1 cellular context compared by ENCODE assay signal in genomic region chr10:70765794-70766594, GRCh38.
A peak's percentile ranks its signal among the peaks of the same experiment; 100 is the strongest.
TF ChIP-seq lines count a peak whose summit lies in the region.

No MANE protein-coding gene starts in this region.

TF ChIP-seq in HEK293, 187 proteins besides CTCF, POLR2A, EP300 and RAD21 (continued from another document):
- TF ChIP-seq TSHZ1 (tag by site-specific recombination; IDR thresholded peaks at IDR 0.05; ENCODE audit: borderline replicate concordance) (no peak), INSM2 (tag by site-specific recombination; IDR thresholded peaks at IDR 0.05) (no peak), HOXC10 (CRISPR knock-in tag; IDR thresholded peaks at IDR 0.05) (no peak), ZXDB (tag by site-specific recombination; IDR thresholded peaks at IDR 0.05) (no peak), ZNF585B (tag by site-specific recombination; IDR thresholded peaks at IDR 0.05) (peak; percentile 90), ZFHX2 (tag by site-specific recombination; conservative IDR thresholded peaks at IDR 0.05) (no peak), ZNF112 (tag by site-specific recombination; IDR thresholded peaks at IDR 0.05) (no peak), ZNF501 (tag by site-specific recombination; IDR thresholded peaks at IDR 0.05) (no peak), ZNF600 (tag by site-specific recombination; IDR thresholded peaks at IDR 0.05) (no peak), ZBTB6 (tag by site-specific recombination; IDR thresholded peaks at IDR 0.05) (no peak), ZBTB17 (tag by site-specific recombination; IDR thresholded peaks at IDR 0.05) (no peak), ZNF23 (tag by site-specific recombination; IDR thresholded peaks at IDR 0.05; ENCODE audit: borderline replicate concordance) (no peak), ZNF48 (tag by site-specific recombination; IDR thresholded peaks at IDR 0.05) (no peak), KLF7 (tag by site-specific recombination; IDR thresholded peaks at IDR 0.05; ENCODE audit: borderline replicate concordance) (no peak), ZNF211 (tag by site-specific recombination; IDR thresholded peaks at IDR 0.05; ENCODE audit: low read depth) (no peak), ZNF341 (tag by site-specific recombination; IDR thresholded peaks at IDR 0.05; ENCODE audit: low read depth) (no peak), ZNF596 (tag by site-specific recombination; IDR thresholded peaks at IDR 0.05) (no peak), FEZF1 (tag by site-specific recombination; IDR thresholded peaks at IDR 0.05) (no peak), ZNF621 (tag by site-specific recombination; IDR thresholded peaks at IDR 0.05) (no peak), SETDB1 (IDR thresholded peaks at IDR 0.05; ENCODE audit: insufficient read length, low read length) (peak; percentile 61)
- TF ChIP-seq, protein P1, sequence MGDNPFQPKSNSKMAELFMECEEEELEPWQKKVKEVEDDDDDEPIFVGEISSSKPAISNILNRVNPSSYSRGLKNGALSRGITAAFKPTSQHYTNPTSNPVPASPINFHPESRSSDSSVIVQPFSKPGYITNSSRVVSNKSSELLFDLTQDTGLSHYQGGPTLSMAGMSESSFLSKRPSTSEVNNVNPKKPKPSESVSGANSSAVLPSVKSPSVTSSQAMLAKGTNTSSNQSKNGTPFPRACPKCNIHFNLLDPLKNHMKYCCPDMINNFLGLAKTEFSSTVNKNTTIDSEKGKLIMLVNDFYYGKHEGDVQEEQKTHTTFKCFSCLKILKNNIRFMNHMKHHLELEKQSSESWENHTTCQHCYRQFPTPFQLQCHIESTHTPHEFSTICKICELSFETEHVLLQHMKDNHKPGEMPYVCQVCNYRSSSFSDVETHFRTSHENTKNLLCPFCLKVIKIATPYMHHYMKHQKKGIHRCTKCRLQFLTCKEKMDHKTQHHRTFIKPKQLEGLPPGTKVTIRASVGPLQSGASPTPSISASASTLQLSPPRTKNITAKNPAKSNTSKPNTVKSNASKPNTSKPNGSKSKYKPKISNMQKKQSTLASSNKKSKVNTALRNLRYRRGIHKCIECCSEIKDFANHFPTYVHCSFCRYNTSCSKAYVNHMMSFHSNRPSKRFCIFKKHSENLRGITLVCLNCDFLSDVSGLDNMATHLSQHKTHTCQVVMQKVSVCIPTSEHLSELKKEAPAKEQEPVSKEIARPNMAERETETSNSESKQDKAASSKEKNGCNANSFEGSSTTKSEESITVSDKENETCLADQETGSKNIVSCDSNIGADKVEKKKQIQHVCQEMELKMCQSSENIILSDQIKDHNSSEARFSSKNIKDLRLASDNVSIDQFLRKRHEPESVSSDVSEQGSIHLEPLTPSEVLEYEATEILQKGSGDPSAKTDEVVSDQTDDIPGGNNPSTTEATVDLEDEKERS (tag by site-specific recombination; IDR thresholded peaks at IDR 0.05): peak; percentile 74; the same call in 1 of the 2 replicates
- TF ChIP-seq, protein P2, sequence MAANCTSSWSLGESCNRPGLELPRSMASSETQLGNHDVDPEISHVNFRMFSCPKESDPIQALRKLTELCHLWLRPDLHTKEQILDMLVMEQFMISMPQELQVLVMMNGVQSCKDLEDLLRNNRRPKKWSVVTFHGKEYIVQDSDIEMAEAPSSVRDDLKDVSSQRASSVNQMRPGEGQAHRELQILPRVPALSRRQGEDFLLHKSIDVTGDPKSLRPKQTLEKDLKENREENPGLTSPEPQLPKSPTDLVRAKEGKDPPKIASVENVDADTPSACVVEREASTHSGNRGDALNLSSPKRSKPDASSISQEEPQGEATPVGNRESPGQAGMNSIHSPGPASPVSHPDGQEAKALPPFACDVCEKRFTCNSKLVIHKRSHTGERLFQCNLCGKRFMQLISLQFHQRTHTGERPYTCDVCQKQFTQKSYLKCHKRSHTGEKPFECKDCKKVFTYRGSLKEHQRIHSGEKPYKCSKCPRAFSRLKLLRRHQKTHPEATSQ (tag by site-specific recombination; IDR thresholded peaks at IDR 0.05): no peak
